In genomic region chr1:27609210-27609555, GRCh38 we compare ENCODE assay signal across 13 cellular contexts. TPM values are rescaled to one million over a fixed set of nuclear protein-coding genes. Genes with fewer than 3 reads are reported as not detected.
DNase-seq lines count a peak whose midpoint lies in the region; ATAC-seq and TF ChIP-seq lines count a peak whose summit lies in the region.
"Had no signal": no experiment of that assay in that cellular context is flagged by ENCODE, and none has a peak within 500 bp of the region (broad histone marks: within the 10 kb centered on the region; RNA-seq: fewer than 3 reads in every experiment).

No MANE protein-coding gene starts in this region.

- H2AFZ ChIP-seq in Loucy (ENCODE audit: low read length) = peak overlapping the region; percentile 39; the same call in 1 of the 2 replicates

- no peaks in the 10 kb centered on the region for H3K79me2 ChIP-seq in Loucy (ENCODE audit: insufficient read depth, low read length)
- H3K79me2 ChIP-seq: hepatocyte had no signal

- H3K9ac ChIP-seq in Loucy (ENCODE audit: low read depth, low read length, poor library complexity, severe bottlenecking) = peak overlapping the region; percentile 37

- DNase-seq in Right ventricle myocardium superior (peak; percentile 10), right atrium auricular region (ENCODE audit: low spot score) (no peak), lower lobe of right lung (no peak), upper lobe of right lung (no peak), NCI-H187 (lab: John Stamatoyannopoulos, UW) (no peak), HT-29 (ENCODE audit: low spot score) (no peak)
- DNase-seq in stimulated activated CD4-positive, alpha-beta T cell treated with anti-CD3 and anti-CD28 coated beads, Interleukin-1b, Interleukin-23, amount 100 ng/mL, for 48 hours = no peak
- DNase-seq: NCI-H774, tibial artery had no signal

- H3K9me3 ChIP-seq in right atrium auricular region = no peaks in the 10 kb centered on the region
- H3K9me3 ChIP-seq in Loucy (ENCODE audit: insufficient read depth, low read depth, low read length) = no peaks in the 10 kb centered on the region
- no peaks in the 10 kb centered on the region for H3K9me3 ChIP-seq in lower lobe of right lung
- no peaks in the 10 kb centered on the region for H3K9me3 ChIP-seq in upper lobe of right lung
- H3K9me3 ChIP-seq: MG63, tibial artery had no signal

- ATAC-seq in Right ventricle myocardium superior (ENCODE audit: poor library complexity) = no peak
- peak; percentile 6 to 11 for ATAC-seq in lower lobe of right lung
- ATAC-seq in upper lobe of right lung = peak; percentile 13

- H3K4me3 ChIP-seq in right atrium auricular region (no peak overlapping the region), Loucy (ENCODE audit: low read length, poor library complexity, severe bottlenecking) (no peak overlapping the region), lower lobe of right lung (no peak overlapping the region), upper lobe of right lung (no peak overlapping the region)
- H3K4me3 ChIP-seq: hepatocyte, MG63, tibial artery had no signal

- peak overlapping the region; percentile 12 for H3K4me2 ChIP-seq in Loucy (ENCODE audit: low read depth, low read length, poor library complexity, severe bottlenecking)
- H3K4me2 ChIP-seq: hepatocyte had no signal

- H3K27me3 ChIP-seq in right atrium auricular region (no peaks in the 10 kb centered on the region), Loucy (ENCODE audit: insufficient read depth, low read length, poor library complexity, severe bottlenecking) (no peaks in the 10 kb centered on the region), lower lobe of right lung (ENCODE audit: low read depth) (no peaks in the 10 kb centered on the region), upper lobe of right lung (no peaks in the 10 kb centered on the region)
- H3K27me3 ChIP-seq: hepatocyte, MG63 had no signal

- H3K36me3 ChIP-seq in right atrium auricular region (no peaks in the 10 kb centered on the region), Loucy (ENCODE audit: insufficient read depth, low read length) (no peaks in the 10 kb centered on the region), lower lobe of right lung (peaks cover 27% of the 10 kb centered on the region), upper lobe of right lung (no peaks in the 10 kb centered on the region)
- H3K36me3 ChIP-seq: MG63, tibial artery had no signal

- no peaks in the 10 kb centered on the region for H3K9me2 ChIP-seq in Loucy (replicated peaks; ENCODE audit: low read depth, low read length)

- H3K27ac ChIP-seq in right atrium auricular region (no peak overlapping the region), lower lobe of right lung (no peak overlapping the region), upper lobe of right lung (no peak overlapping the region)
- H3K27ac ChIP-seq: hepatocyte, tibial artery had no signal

- TF ChIP-seq CTCF in right atrium auricular region (IDR thresholded peaks at IDR 0.05) = no peak
- no peak for TF ChIP-seq CTCF in Loucy (conservative IDR thresholded peaks at IDR 0.05; ENCODE audit: low read length)
- no peak for TF ChIP-seq CTCF in lower lobe of right lung (IDR thresholded peaks at IDR 0.05)
- no peak for TF ChIP-seq CTCF in upper lobe of right lung (IDR thresholded peaks at IDR 0.05)

- intact Hi-C loops in Right ventricle myocardium superior (cut with DNase I) = loop anchor here (5.0 kb wide), 2 partner anchors 207 to 312 kb away; no protein-coding TSS in a partner anchor
- intact Hi-C loops in lower lobe of right lung (cut with DNase I) = loop anchor here (5.0 kb wide), 1 partner anchor 53 kb away; no protein-coding TSS in a partner anchor
- intact Hi-C loops in upper lobe of right lung (cut with DNase I) = loop anchor here (2.0 to 10.0 kb wide), 4 partner anchors 54 to 307 kb away; partner anchors contain the start of gene GPR3

- H4K20me1 ChIP-seq in Loucy (ENCODE audit: insufficient read depth, low read length, poor library complexity, severe bottlenecking) = no peaks in the 10 kb centered on the region

- 0 out of 2 replicates have a peak, but pooled peaks cover 3% of the 10 kb centered on the region for H3F3A ChIP-seq in Loucy (ENCODE audit: low read depth)

- peaks cover 0 to 26% of the 10 kb centered on the region in 2 donors for H3K4me1 ChIP-seq in right atrium auricular region
- peaks cover 49% of the 10 kb centered on the region for H3K4me1 ChIP-seq in Loucy (ENCODE audit: insufficient read depth, low read length, poor library complexity, severe bottlenecking)
- peaks cover 24% of the 10 kb centered on the region for H3K4me1 ChIP-seq in lower lobe of right lung
- peaks cover 9% of the 10 kb centered on the region for H3K4me1 ChIP-seq in upper lobe of right lung

RNA-seq across cellular contexts. Expression of gene AHDC1, which starts 5.2 kb away (rescaled TPM):
- total RNA-seq in Right ventricle myocardium superior (47.4 TPM), right atrium auricular region (10 to 100 TPM; 23.5 to 35.0 TPM), lower lobe of right lung (23.7 TPM), upper lobe of right lung (34.2 TPM)
- total RNA-seq in HT-29 (2014; rRNA removed; shearing (Covaris generic)) = 12.2 and 20.4 TPM in 2 replicates

RNA-seq across cellular contexts. Expression of gene FGR, which starts 25.8 kb away (rescaled TPM):
- total RNA-seq in Right ventricle myocardium superior (3.7 TPM), right atrium auricular region (10 to 100 TPM in 1 of 2 donors, 1 to 10 TPM in 1; 5.7 to 19.8 TPM), lower lobe of right lung (193 TPM), upper lobe of right lung (149 TPM)
- total RNA-seq in HT-29 (2014; rRNA removed; shearing (Covaris generic)) = not detected in 2 replicates
- total RNA-seq: RPMI7951 had no signal
